Comparison of ENCODE assay signal across 27 cellular contexts in genomic region chr7:129568240-129568639, GRCh38.
"Had no signal": no experiment of that assay in that cellular context is flagged by ENCODE, and none has a peak within 500 bp of the region (broad histone marks: within the 10 kb centered on the region; RNA-seq: fewer than 3 reads in every experiment).

No MANE protein-coding gene starts in this region.

- DNase-seq: naive B cell; naive thymus-derived CD8-positive, alpha-beta T cell; nephron progenitor cell; nucleus accumbens; posterior cingulate gyrus; psoas muscle; right cardiac atrium; right lobe of liver; sigmoid colon; small intestine; stimulated activated CD4-positive, alpha-beta T cell treated with anti-CD3 and anti-CD28 coated beads, Interleukin-15, amount 100 ng/mL, for 24 hours; stimulated activated CD4-positive, alpha-beta T cell treated with anti-CD3 and anti-CD28 coated beads, Interleukin-2, amount 100 ng/mL, for 24 hours; stimulated activated CD4-positive, alpha-beta T cell treated with anti-CD3 and anti-CD28 coated beads, Interleukin-2, amount 100 ng/mL, for 48 hours; stimulated activated CD4-positive, alpha-beta T cell treated with anti-CD3 and anti-CD28 coated beads, Interleukin-4, amount 100 ng/mL, for 24 hours; stimulated activated naive CD4-positive, alpha-beta T cell; substantia nigra; testis; tibial artery; transverse colon; upper lobe of right lung; uterus had no signal

- H3K4me1 Mint-ChIP-seq: nephron progenitor cell, neural crest cell had no signal

- H3K36me3 Mint-ChIP-seq: stimulated activated memory B cell treated with anti-CD40 and anti-IgM and Interleukin-4, amounts not matched to agents 10 μg/mL and 1 μg/mL and 100 μg/mL, for 72 hours; type B pancreatic cell had no signal

- H3K27ac Mint-ChIP-seq: naive thymus-derived CD8-positive, alpha-beta T cell; nephron progenitor cell; progenitor cell of endocrine pancreas; stimulated activated memory B cell treated with anti-CD40 and anti-IgM and Interleukin-4, amounts not matched to agents 10 μg/mL and 1 μg/mL and 100 μg/mL, for 72 hours; stimulated activated naive CD8-positive, alpha-beta T cell treated with anti-CD3 and anti-CD28 coated beads, Interleukin-15, Interleukin-2, amounts not matched to agents 100 ng/mL and 50 ng/mL, for 24 hours; type B pancreatic cell had no signal

- H3K9me3 Mint-ChIP-seq: stimulated activated memory B cell treated with anti-CD40 and anti-IgM and Interleukin-4, amounts not matched to agents 10 μg/mL and 1 μg/mL and 100 μg/mL, for 72 hours had no signal

- H3K4me3 Mint-ChIP-seq: naive B cell; naive thymus-derived CD8-positive, alpha-beta T cell; natural killer cell treated with Interleukin-12 subunit alpha and Interleukin-12 subunit beta and Interleukin-15 and Interleukin-18, amount 100 ng/mL, for 72 hours; nephron progenitor cell; neural crest cell; stimulated activated memory B cell treated with anti-CD40 and anti-IgM and Interleukin-4, amounts not matched to agents 10 μg/mL and 1 μg/mL and 100 μg/mL, for 72 hours; stimulated activated naive CD8-positive, alpha-beta T cell treated with anti-CD3 and anti-CD28 coated beads, Interleukin-15, Interleukin-2, amounts not matched to agents 100 ng/mL and 50 ng/mL, for 24 hours; type B pancreatic cell had no signal

- ATAC-seq: naive thymus-derived CD8-positive, alpha-beta T cell; natural killer cell treated with Interleukin-12 subunit alpha and Interleukin-12 subunit beta and Interleukin-15 and Interleukin-18, amount 100 ng/mL, for 72 hours; psoas muscle; right cardiac atrium; right lobe of liver; stimulated activated memory B cell treated with anti-CD40 and anti-IgM and Interleukin-4, amounts not matched to agents 10 μg/mL and 1 μg/mL and 100 μg/mL, for 72 hours; upper lobe of right lung had no signal
